2 cellular contexts compared by ENCODE assay signal in the genomic region with DNA sequence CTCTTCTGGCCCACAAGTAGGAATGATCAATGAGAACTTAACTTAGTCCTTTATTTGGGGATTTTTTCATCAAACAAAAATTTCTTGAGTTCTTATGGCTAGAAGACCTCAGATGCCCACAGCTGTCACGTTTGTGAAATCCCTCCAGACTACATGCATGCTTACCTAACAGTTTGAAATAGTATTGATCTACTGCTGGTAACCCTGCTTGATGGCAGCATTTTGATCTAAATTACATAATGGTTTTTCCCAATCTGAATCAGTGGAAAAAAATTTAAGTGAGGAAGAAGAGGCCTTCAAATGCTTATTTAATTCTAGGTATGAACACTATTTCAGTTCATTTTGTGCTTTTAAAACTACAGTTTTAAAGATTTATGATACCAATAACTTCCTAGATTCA.
TF ChIP-seq lines count a peak whose summit lies in the region.

No MANE protein-coding gene starts in this region.

TF ChIP-seq in GM12891, 5 proteins besides CTCF, POLR2A, EP300 and RAD21:
- TF ChIP-seq PAX5 (IDR thresholded peaks at IDR 0.05; ENCODE audit: insufficient read depth, low read length, severe bottlenecking): no peak
- no peak for TF ChIP-seq POU2F2 (IDR thresholded peaks at IDR 0.05; ENCODE audit: low read depth, low read length)
- TF ChIP-seq POLR2AphosphoS5 (IDR thresholded peaks at IDR 0.05; ENCODE audit: low read depth, low read length): no peak
- TF ChIP-seq SPI1 (IDR thresholded peaks at IDR 0.05; ENCODE audit: low read depth, low read length): no peak
- no peak for TF ChIP-seq TAF1 (IDR thresholded peaks at IDR 0.05; ENCODE audit: low read depth, low read length)

TF ChIP-seq in K562, 482 proteins besides CTCF, POLR2A, EP300 and RAD21:
- TF ChIP-seq ZNF263 (CRISPR knock-in tag; IDR thresholded peaks at IDR 0.05; ENCODE audit: borderline replicate concordance) (no peak), BRD4 (IDR thresholded peaks at IDR 0.05) (no peak), PHB (CRISPR knock-in tag; IDR thresholded peaks at IDR 0.05) (no peak), HNRNPK (IDR thresholded peaks at IDR 0.05; ENCODE audit: low read depth, low read length, poor library complexity, severe bottlenecking) (no peak), ZNF165 (CRISPR knock-in tag; IDR thresholded peaks at IDR 0.05; ENCODE audit: borderline replicate concordance) (no peak), SMAD2 (IDR thresholded peaks at IDR 0.05; ENCODE audit: low read depth, low read length) (no peak), TAF7 (tag; IDR thresholded peaks at IDR 0.05) (no peak), POLR2AphosphoS2 (IDR thresholded peaks at IDR 0.05; ENCODE audit: low read length) (no peak)
- TF ChIP-seq, protein P1, sequence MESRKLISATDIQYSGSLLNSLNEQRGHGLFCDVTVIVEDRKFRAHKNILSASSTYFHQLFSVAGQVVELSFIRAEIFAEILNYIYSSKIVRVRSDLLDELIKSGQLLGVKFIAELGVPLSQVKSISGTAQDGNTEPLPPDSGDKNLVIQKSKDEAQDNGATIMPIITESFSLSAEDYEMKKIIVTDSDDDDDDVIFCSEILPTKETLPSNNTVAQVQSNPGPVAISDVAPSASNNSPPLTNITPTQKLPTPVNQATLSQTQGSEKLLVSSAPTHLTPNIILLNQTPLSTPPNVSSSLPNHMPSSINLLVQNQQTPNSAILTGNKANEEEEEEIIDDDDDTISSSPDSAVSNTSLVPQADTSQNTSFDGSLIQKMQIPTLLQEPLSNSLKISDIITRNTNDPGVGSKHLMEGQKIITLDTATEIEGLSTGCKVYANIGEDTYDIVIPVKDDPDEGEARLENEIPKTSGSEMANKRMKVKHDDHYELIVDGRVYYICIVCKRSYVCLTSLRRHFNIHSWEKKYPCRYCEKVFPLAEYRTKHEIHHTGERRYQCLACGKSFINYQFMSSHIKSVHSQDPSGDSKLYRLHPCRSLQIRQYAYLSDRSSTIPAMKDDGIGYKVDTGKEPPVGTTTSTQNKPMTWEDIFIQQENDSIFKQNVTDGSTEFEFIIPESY (CRISPR knock-in tag; IDR thresholded peaks at IDR 0.05): no peak
- TF ChIP-seq, protein P2, sequence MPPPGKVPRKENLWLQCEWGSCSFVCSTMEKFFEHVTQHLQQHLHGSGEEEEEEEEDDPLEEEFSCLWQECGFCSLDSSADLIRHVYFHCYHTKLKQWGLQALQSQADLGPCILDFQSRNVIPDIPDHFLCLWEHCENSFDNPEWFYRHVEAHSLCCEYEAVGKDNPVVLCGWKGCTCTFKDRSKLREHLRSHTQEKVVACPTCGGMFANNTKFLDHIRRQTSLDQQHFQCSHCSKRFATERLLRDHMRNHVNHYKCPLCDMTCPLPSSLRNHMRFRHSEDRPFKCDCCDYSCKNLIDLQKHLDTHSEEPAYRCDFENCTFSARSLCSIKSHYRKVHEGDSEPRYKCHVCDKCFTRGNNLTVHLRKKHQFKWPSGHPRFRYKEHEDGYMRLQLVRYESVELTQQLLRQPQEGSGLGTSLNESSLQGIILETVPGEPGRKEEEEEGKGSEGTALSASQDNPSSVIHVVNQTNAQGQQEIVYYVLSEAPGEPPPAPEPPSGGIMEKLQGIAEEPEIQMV (tag; conservative IDR thresholded peaks at IDR 0.05; ENCODE audit: low read depth): no peak
- TF ChIP-seq, protein P3, sequence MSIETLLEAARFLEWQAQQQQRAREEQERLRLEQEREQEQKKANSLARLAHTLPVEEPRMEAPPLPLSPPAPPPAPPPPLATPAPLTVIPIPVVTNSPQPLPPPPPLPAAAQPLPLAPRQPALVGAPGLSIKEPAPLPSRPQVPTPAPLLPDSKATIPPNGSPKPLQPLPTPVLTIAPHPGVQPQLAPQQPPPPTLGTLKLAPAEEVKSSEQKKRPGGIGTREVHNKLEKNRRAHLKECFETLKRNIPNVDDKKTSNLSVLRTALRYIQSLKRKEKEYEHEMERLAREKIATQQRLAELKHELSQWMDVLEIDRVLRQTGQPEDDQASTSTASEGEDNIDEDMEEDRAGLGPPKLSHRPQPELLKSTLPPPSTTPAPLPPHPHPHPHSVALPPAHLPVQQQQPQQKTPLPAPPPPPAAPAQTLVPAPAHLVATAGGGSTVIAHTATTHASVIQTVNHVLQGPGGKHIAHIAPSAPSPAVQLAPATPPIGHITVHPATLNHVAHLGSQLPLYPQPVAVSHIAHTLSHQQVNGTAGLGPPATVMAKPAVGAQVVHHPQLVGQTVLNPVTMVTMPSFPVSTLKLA (conservative IDR thresholded peaks at IDR 0.05): no peak
- TF ChIP-seq, protein P4, sequence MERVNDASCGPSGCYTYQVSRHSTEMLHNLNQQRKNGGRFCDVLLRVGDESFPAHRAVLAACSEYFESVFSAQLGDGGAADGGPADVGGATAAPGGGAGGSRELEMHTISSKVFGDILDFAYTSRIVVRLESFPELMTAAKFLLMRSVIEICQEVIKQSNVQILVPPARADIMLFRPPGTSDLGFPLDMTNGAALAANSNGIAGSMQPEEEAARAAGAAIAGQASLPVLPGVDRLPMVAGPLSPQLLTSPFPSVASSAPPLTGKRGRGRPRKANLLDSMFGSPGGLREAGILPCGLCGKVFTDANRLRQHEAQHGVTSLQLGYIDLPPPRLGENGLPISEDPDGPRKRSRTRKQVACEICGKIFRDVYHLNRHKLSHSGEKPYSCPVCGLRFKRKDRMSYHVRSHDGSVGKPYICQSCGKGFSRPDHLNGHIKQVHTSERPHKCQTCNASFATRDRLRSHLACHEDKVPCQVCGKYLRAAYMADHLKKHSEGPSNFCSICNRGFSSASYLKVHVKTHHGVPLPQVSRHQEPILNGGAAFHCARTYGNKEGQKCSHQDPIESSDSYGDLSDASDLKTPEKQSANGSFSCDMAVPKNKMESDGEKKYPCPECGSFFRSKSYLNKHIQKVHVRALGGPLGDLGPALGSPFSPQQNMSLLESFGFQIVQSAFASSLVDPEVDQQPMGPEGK (CRISPR knock-in tag; IDR thresholded peaks at IDR 0.05; ENCODE audit: borderline replicate concordance): no peak
